Comparison of ENCODE assay signal across 8 cellular contexts in genomic region chr3:49018707-49019006, GRCh38. TPM values are rescaled to one million over a fixed set of nuclear protein-coding genes. Genes with fewer than 3 reads are reported as not detected.
A peak's percentile ranks its signal among the peaks of the same experiment; 100 is the strongest.
DNase-seq lines count a peak whose midpoint lies in the region; ATAC-seq and TF ChIP-seq lines count a peak whose summit lies in the region.

No MANE protein-coding gene starts in this region.

- peak overlapping the region; percentile 72 to 100 (median 93) for H3K27ac ChIP-seq in Peyer's patch
- peak overlapping the region; percentile 84 to 90 for H3K27ac ChIP-seq in esophagus (ENCODE audit: low read depth in 2 of 2, low read length in 1 of 2)
- H3K27ac ChIP-seq in psoas muscle, result peak overlapping the region; percentile 74

- intact Hi-C loops in psoas muscle (cut with DNase I), result no loop called here

- TF ChIP-seq POLR2A in Peyer's patch (IDR thresholded peaks at IDR 0.05), result no peak

- 2% methylated on average over 18 of the region's 18 CpGs for WGBS in esophagus, 2 donors
- 2 to 4% (median 4%) methylated on average over 18 of the region's 18 CpGs for WGBS in psoas muscle, 3 donors

- DNase-seq in Peyer's patch (no peak), psoas muscle (no peak), NCI-H69 (lab: John Stamatoyannopoulos, UW) (no peak)
- no peak for DNase-seq in stimulated activated CD8-positive, alpha-beta memory T cell treated with anti-CD3 and anti-CD28 coated beads, Interleukin-4, amount 100 ng/mL, for 48 hours

- H3K36me3 ChIP-seq in Peyer's patch, result peaks cover 0 to 36% (median 0%) of the 10 kb centered on the region in 3 donors
- peaks cover 8 to 22% of the 10 kb centered on the region in 2 donors for H3K36me3 ChIP-seq in esophagus (ENCODE audit: control insufficient read depth in 2 of 2, insufficient read depth in 2 of 2, low read length in 1 of 2)
- peaks cover 2 to 44% of the 10 kb centered on the region in 2 donors for H3K36me3 ChIP-seq in psoas muscle (ENCODE audit: insufficient read depth in 1 of 2, low read depth in 1 of 2)

- H3K4me3 ChIP-seq in GM08714 (ENCODE audit: low read length) (peak overlapping the region; percentile 64; the same call in 1 of the 2 replicates), Peyer's patch (peak overlapping the region; percentile 74 to 92 (median 86)), esophagus (ENCODE audit: low read depth in 1 of 2, low read length in 2 of 2) (peak overlapping the region; percentile 76 to 88), psoas muscle (peak overlapping the region; percentile 81)

- H3K27me3 ChIP-seq in Peyer's patch, result no peaks in the 10 kb centered on the region
- no peaks in the 10 kb centered on the region for H3K27me3 ChIP-seq in esophagus (ENCODE audit: control insufficient read depth in 1 of 2, insufficient read depth in 2 of 2, low read length in 2 of 2)
- H3K27me3 ChIP-seq in psoas muscle (ENCODE audit: insufficient read depth in 3 of 3, low read length in 2 of 3), result no peaks in the 10 kb centered on the region

- H3K9me3 ChIP-seq in Peyer's patch, result no peaks in the 10 kb centered on the region
- H3K9me3 ChIP-seq in esophagus (ENCODE audit: control insufficient read depth in 2 of 2, insufficient read depth in 1 of 2, low read depth in 1 of 2, low read length in 1 of 2), result no peaks in the 10 kb centered on the region
- H3K9me3 ChIP-seq in psoas muscle, result no peaks in the 10 kb centered on the region

- no peak for TF ChIP-seq CTCF in Peyer's patch (IDR thresholded peaks at IDR 0.05)
- no peak for TF ChIP-seq CTCF in psoas muscle (IDR thresholded peaks at IDR 0.05)

- ATAC-seq in psoas muscle (no peak), HG03439 (IDR thresholded peaks at IDR 0.05; ENCODE audit: unreplicated experiment) (no peak), GM21723 (IDR thresholded peaks at IDR 0.05; ENCODE audit: unreplicated experiment) (no peak)

- H3K4me1 ChIP-seq in Peyer's patch (peaks cover 0 to 42% (median 28%) of the 10 kb centered on the region in 4 donors), esophagus (ENCODE audit: control insufficient read depth in 2 of 2, insufficient read depth in 2 of 2, low read length in 1 of 2) (peaks cover 8 to 22% of the 10 kb centered on the region in 2 donors), psoas muscle (peaks cover 39% of the 10 kb centered on the region)

RNA-seq across cellular contexts. Expression of gene DALRD3, which starts 0.3 kb away (rescaled TPM):
- total RNA-seq in Peyer's patch (10 to 100 TPM; 31.4 to 49.5 (median 33.1) TPM), psoas muscle (10 to 100 TPM in 1 of 4 donors, 1 to 10 TPM in 3; 7.5 to 10.4 (median 9.1) TPM)
- polyA plus RNA-seq in esophagus (10 to 100 TPM; 22.2 to 26.9 TPM), psoas muscle (10 to 100 TPM; 11.0 to 19.9 (median 13.4) TPM)

RNA-seq across cellular contexts. Expression of gene NDUFAF3, which starts 3.3 kb away (rescaled TPM):
- total RNA-seq in Peyer's patch (100 to 1,000 TPM in 2 of 4 donors, 10 to 100 TPM in 2; 64.7 to 164 (median 106) TPM), psoas muscle (100 to 1,000 TPM; 100 to 150 (median 112) TPM)
- polyA plus RNA-seq in esophagus (10 to 100 TPM; 65.1 to 65.7 TPM), psoas muscle (10 to 100 TPM; 60.6 to 98.8 (median 85.7) TPM)

RNA-seq across cellular contexts. Expression of gene IMPDH2, which starts 10.5 kb away (rescaled TPM):
- total RNA-seq in Peyer's patch (100 to 1,000 TPM in 1 of 4 donors, 10 to 100 TPM in 3; 58.8 to 149 (median 68.5) TPM), psoas muscle (100 to 1,000 TPM in 3 of 4 donors, 10 to 100 TPM in 1; 82.8 to 259 (median 209) TPM)
- polyA plus RNA-seq in esophagus (100 to 1,000 TPM; 121 to 176 TPM), psoas muscle (100 to 1,000 TPM; 102 to 397 (median 233) TPM)

RNA-seq across cellular contexts. Expression of gene WDR6, which starts 11.5 kb away (rescaled TPM):
- total RNA-seq in Peyer's patch (100 to 1,000 TPM in 3 of 4 donors, 10 to 100 TPM in 1; 96.7 to 233 (median 179) TPM), psoas muscle (10 to 100 TPM; 55.1 to 65.7 (median 59.6) TPM)
- polyA plus RNA-seq in esophagus (10 to 100 TPM; 64.5 to 79.0 TPM), psoas muscle (10 to 100 TPM; 30.5 to 49.5 (median 46.9) TPM)

RNA-seq across cellular contexts. Expression of gene P4HTM, which starts 28.6 kb away (rescaled TPM):
- 10 to 100 TPM; 47.0 to 95.9 (median 78.0) TPM for total RNA-seq in Peyer's patch
- 10 to 100 TPM; 10.7 to 14.5 TPM for polyA plus RNA-seq in esophagus
- 10 to 100 TPM; 11.1 to 17.0 (median 13.7) TPM for total RNA-seq in psoas muscle
- polyA plus RNA-seq in psoas muscle, result 1 to 10 TPM; 4.1 to 8.7 (median 8.5) TPM
